Comparison of ENCODE assay signal across 12 cellular contexts in genomic region chr2:11495844-11496271, GRCh38. TPM values are rescaled to one million over a fixed set of nuclear protein-coding genes. Genes with fewer than 3 reads are reported as not detected.
DNase-seq lines count a peak whose midpoint lies in the region; ATAC-seq and TF ChIP-seq lines count a peak whose summit lies in the region.
"Had no signal": no experiment of that assay in that cellular context is flagged by ENCODE, and none has a peak within 500 bp of the region (broad histone marks: within the 10 kb centered on the region; RNA-seq: fewer than 3 reads in every experiment).

No MANE protein-coding gene starts in this region.

- H3K4me3 Mint-ChIP-seq in nephron (peak overlapping the region; percentile 8 to 34 (median 19)), MCF 10A (ENCODE audit: unreplicated experiment) (no peak overlapping the region)
- H3K4me3 Mint-ChIP-seq: activated CD8-positive, alpha-beta T cell treated with anti-CD3 and anti-CD28 coated beads for 36 hours; activated naive CD4-positive, alpha-beta T cell treated with anti-CD3 and anti-CD28 coated beads for 36 hours; T-helper 2 cell treated with Interferon-gamma antibody and Interleukin-4, amounts not matched to agents 5 μg/mL and 100 μg/mL, for 36 hours had no signal

- TF ChIP-seq CTCF in nephron (IDR thresholded peaks at IDR 0.05; ENCODE audit: unreplicated experiment in 3 of 3) (no peak), MCF 10A (IDR thresholded peaks at IDR 0.05; ENCODE audit: unreplicated experiment) (no peak)

- intact Hi-C loops in head of caudate nucleus (cut with DNase I): no loop called here
- intact Hi-C loops in MCF 10A (cut with micrococcal nuclease): loop anchor here (5.0 kb wide), 1 partner anchor 36 kb away; the partner anchor contains the start of gene GREB1

- BruUV-seq in MCF 10A (replicated peaks; lab: Mats Ljungman, UMichigan): no TSS peak

- CTCF ChIA-PET in MCF 10A (lab: Yijun Ruan, JAX): interaction anchor here (0.6 to 3.0 kb wide), 3 partner anchors 39 to 88 kb away, joined by 3 to 21 read pairs (median 4); no protein-coding TSS in a partner anchor

- H3K4me1 Mint-ChIP-seq in nephron (peaks cover 24% of the 10 kb centered on the region), MCF 10A (ENCODE audit: insufficient read depth, unreplicated experiment) (peaks cover 11% of the 10 kb centered on the region)

- H3K27me3 Mint-ChIP-seq in nephron (ENCODE audit: low read depth) (no peaks in the 10 kb centered on the region), MCF 10A (ENCODE audit: insufficient read depth, unreplicated experiment) (no peaks in the 10 kb centered on the region)

- H3K9me3 Mint-ChIP-seq in nephron (no peaks in the 10 kb centered on the region), MCF 10A (ENCODE audit: unreplicated experiment) (no peaks in the 10 kb centered on the region)
- H3K9me3 Mint-ChIP-seq: activated CD8-positive, alpha-beta T cell treated with anti-CD3 and anti-CD28 coated beads for 36 hours; activated naive CD4-positive, alpha-beta T cell treated with anti-CD3 and anti-CD28 coated beads for 36 hours; T-helper 2 cell treated with Interferon-gamma antibody and Interleukin-4, amounts not matched to agents 5 μg/mL and 100 μg/mL, for 36 hours had no signal

- H3K27ac Mint-ChIP-seq in nephron: no peak overlapping the region
- no peak overlapping the region for H3K27ac Mint-ChIP-seq in MCF 10A (ENCODE audit: low read depth, unreplicated experiment)
- H3K27ac Mint-ChIP-seq: activated CD8-positive, alpha-beta T cell treated with anti-CD3 and anti-CD28 coated beads for 36 hours; activated naive CD4-positive, alpha-beta T cell treated with anti-CD3 and anti-CD28 coated beads for 36 hours; T-helper 2 cell treated with Interferon-gamma antibody and Interleukin-4, amounts not matched to agents 5 μg/mL and 100 μg/mL, for 36 hours had no signal

- no peak for ATAC-seq in HG02678 (IDR thresholded peaks at IDR 0.05; ENCODE audit: unreplicated experiment)
- ATAC-seq: activated CD8-positive, alpha-beta T cell treated with anti-CD3 and anti-CD28 coated beads for 36 hours; upper lobe of right lung had no signal

- POLR2A ChIA-PET in MCF 10A (lab: Yijun Ruan, JAX): no interaction called here

- DNase-seq in Ammon's horn (ENCODE audit: low spot score): peak; percentile 64
- peak; percentile 74 for DNase-seq in NCI-H82 treated with DMSO at 0.1 percent for 48 hours (lab: John Stamatoyannopoulos, UW; ENCODE audit: unreplicated experiment)
- peak; percentile 20 to 85 (median 62) for DNase-seq in head of caudate nucleus
- no peak for DNase-seq in AG08395 (ENCODE audit: low spot score)
- DNase-seq in COLO668 (lab: John Stamatoyannopoulos, UW; ENCODE audit: unreplicated experiment): no peak
- DNase-seq in MCF 10A (ENCODE audit: unreplicated experiment): no peak
- DNase-seq: activated CD8-positive, alpha-beta T cell treated with anti-CD3 and anti-CD28 coated beads for 36 hours; activated naive CD4-positive, alpha-beta T cell treated with anti-CD3 and anti-CD28 coated beads for 36 hours; upper lobe of right lung had no signal

- H3K36me3 Mint-ChIP-seq in nephron (ENCODE audit: low read depth) (peaks cover 7% of the 10 kb centered on the region), MCF 10A (ENCODE audit: insufficient read depth, unreplicated experiment) (no peaks in the 10 kb centered on the region)

RNA-seq across cellular contexts. Expression of gene E2F6, which starts 29.9 kb away (rescaled TPM):
- total RNA-seq in MCF 10A (2022): 16.1 and 16.6 TPM in 2 replicates

RNA-seq across cellular contexts. Expression of gene GREB1, which starts 38.0 kb away (rescaled TPM):
- 1.7 and 2.3 TPM in 2 replicates for total RNA-seq in MCF 10A (2022)

Comparison
In these comparisons a context has a peak if more than half of its experiments do, and no peak if none do; other contexts are left out.
1. DNase-seq: peak in Ammon's horn (single experiment), NCI-H82 treated with DMSO at 0.1 percent for 48 hours (single experiment) and head of caudate nucleus (42 of 42); none in AG08395 (single experiment), COLO668 (single experiment) and MCF 10A (single experiment).